ENCODE assay signal across 30 cellular contexts in genomic region chr4:62161446-62161845, GRCh38.
"Had no signal": no experiment of that assay in that cellular context is flagged by ENCODE, and none has a peak within 500 bp of the region (broad histone marks: within the 10 kb centered on the region; RNA-seq: fewer than 3 reads in every experiment).

No MANE protein-coding gene starts in this region.

- H3K27ac Mint-ChIP-seq: activated CD4-positive, alpha-beta memory T cell treated with anti-CD3 and anti-CD28 coated beads, Interleukin-2, amount 10 ng/mL, durations not matched to agents 7 days and 5 days; activated CD4-positive, alpha-beta T cell treated with anti-CD3 and anti-CD28 coated beads, Interleukin-2, amount 10 ng/mL, durations not matched to agents 7 days and 5 days; activated naive CD4-positive, alpha-beta T cell treated with anti-CD3 and anti-CD28 coated beads, Interleukin-2, amount 10 ng/mL, durations not matched to agents 7 days and 5 days; activated naive CD4-positive, alpha-beta T cell treated with anti-CD3 and anti-CD28 coated beads, Interleukin-2, amount 50 U/mL, for 72 hours; activated naive CD8-positive, alpha-beta T cell treated with anti-CD3 and anti-CD28 coated beads, Interleukin-2, amount 10 ng/mL, durations not matched to agents 7 days and 5 days; activated T-cell treated with anti-CD3 and anti-CD28 coated beads, Interleukin-2, amount 50 U/mL, for 24 hours; activated T-cell treated with anti-CD3 and anti-CD28 coated beads, Interleukin-2, amount 50 U/mL, for 72 hours; WTC11 had no signal

- H3K27me3 Mint-ChIP-seq: activated CD4-positive, alpha-beta memory T cell treated with anti-CD3 and anti-CD28 coated beads, Interleukin-2, amount 10 ng/mL, durations not matched to agents 7 days and 5 days; activated CD4-positive, alpha-beta T cell treated with anti-CD3 and anti-CD28 coated beads, Interleukin-2, amount 10 ng/mL, durations not matched to agents 7 days and 5 days; activated naive CD4-positive, alpha-beta T cell treated with anti-CD3 and anti-CD28 coated beads, Interleukin-2, amount 10 ng/mL, durations not matched to agents 7 days and 5 days; activated naive CD8-positive, alpha-beta T cell treated with anti-CD3 and anti-CD28 coated beads, Interleukin-2, amount 10 ng/mL, durations not matched to agents 7 days and 5 days; activated T-cell treated with anti-CD3 and anti-CD28 coated beads, Interleukin-2, amount 50 U/mL, for 24 hours had no signal

- H3K36me3 Mint-ChIP-seq: activated naive CD4-positive, alpha-beta T cell treated with anti-CD3 and anti-CD28 coated beads, Interleukin-2, amount 10 ng/mL, durations not matched to agents 7 days and 5 days; activated naive CD8-positive, alpha-beta T cell treated with anti-CD3 and anti-CD28 coated beads, Interleukin-2, amount 10 ng/mL, durations not matched to agents 7 days and 5 days had no signal

- H3K4me3 ChIP-seq: body of pancreas, cardiac muscle cell, colonic mucosa, heart left ventricle had no signal

- FAIRE-seq: endometrium, endothelial cell of umbilical vein, frontal cortex had no signal

- DNase-seq: activated CD4-positive, alpha-beta memory T cell treated with anti-CD3 and anti-CD28 coated beads, Interleukin-2, amount 10 ng/mL, durations not matched to agents 7 days and 5 days; activated CD4-positive, alpha-beta T cell treated with anti-CD3 and anti-CD28 coated beads for 1 hour; activated CD4-positive, alpha-beta T cell treated with anti-CD3 and anti-CD28 coated beads for 4 hours; activated CD4-positive, alpha-beta T cell treated with anti-CD3 and anti-CD28 coated beads, Interleukin-2, amount 10 ng/mL, durations not matched to agents 7 days and 5 days; activated CD4-positive, alpha-beta T cell treated with anti-CD3 and anti-CD28 coated beads, Interleukin-2, amount 50 U/mL, for 4 hours; activated CD8-positive, alpha-beta memory T cell treated with anti-CD3 and anti-CD28 coated beads, Interleukin-2, amount 50 U/mL, for 48 hours; activated gamma-delta T cell; activated naive CD4-positive, alpha-beta T cell; activated naive CD4-positive, alpha-beta T cell treated with anti-CD3 and anti-CD28 coated beads, Interleukin-2, amount 10 ng/mL, durations not matched to agents 7 days and 5 days; activated naive CD8-positive, alpha-beta T cell treated with anti-CD3 and anti-CD28 coated beads, Interleukin-2, amount 10 ng/mL, durations not matched to agents 7 days and 5 days; activated T-cell treated with anti-CD3 and anti-CD28 coated beads for 4 hours; activated T-cell treated with anti-CD3 and anti-CD28 coated beads, Interleukin-2, amount 50 U/mL, for 24 hours; activated T-cell treated with anti-CD3 and anti-CD28 coated beads, Interleukin-2, amount 50 U/mL, for 72 hours; amygdala; aorta; body of pancreas; central memory CD4-positive, alpha-beta T cell; cerebellar nuclear complex; colonic mucosa; effector CD8-positive, alpha-beta T cell; foreskin fibroblast; glutamatergic neuron; heart left ventricle; T-helper 2 cell had no signal

- H3K4me3 Mint-ChIP-seq: activated CD4-positive, alpha-beta memory T cell treated with anti-CD3 and anti-CD28 coated beads, Interleukin-2, amount 10 ng/mL, durations not matched to agents 7 days and 5 days; activated CD4-positive, alpha-beta T cell treated with anti-CD3 and anti-CD28 coated beads, Interleukin-2, amount 10 ng/mL, durations not matched to agents 7 days and 5 days; activated naive CD4-positive, alpha-beta T cell treated with anti-CD3 and anti-CD28 coated beads, Interleukin-2, amount 10 ng/mL, durations not matched to agents 7 days and 5 days; activated naive CD8-positive, alpha-beta T cell treated with anti-CD3 and anti-CD28 coated beads, Interleukin-2, amount 10 ng/mL, durations not matched to agents 7 days and 5 days; activated T-cell treated with anti-CD3 and anti-CD28 coated beads, Interleukin-2, amount 50 U/mL, for 24 hours; activated T-cell treated with anti-CD3 and anti-CD28 coated beads, Interleukin-2, amount 50 U/mL, for 72 hours; WTC11 had no signal

- H3K4me1 Mint-ChIP-seq: activated CD4-positive, alpha-beta memory T cell treated with anti-CD3 and anti-CD28 coated beads, Interleukin-2, amount 10 ng/mL, durations not matched to agents 7 days and 5 days; activated CD4-positive, alpha-beta T cell treated with anti-CD3 and anti-CD28 coated beads, Interleukin-2, amount 10 ng/mL, durations not matched to agents 7 days and 5 days; activated naive CD4-positive, alpha-beta T cell treated with anti-CD3 and anti-CD28 coated beads, Interleukin-2, amount 10 ng/mL, durations not matched to agents 7 days and 5 days; activated naive CD8-positive, alpha-beta T cell treated with anti-CD3 and anti-CD28 coated beads, Interleukin-2, amount 10 ng/mL, durations not matched to agents 7 days and 5 days had no signal

- H3K27me3 ChIP-seq: body of pancreas, cardiac muscle cell, colonic mucosa, heart left ventricle had no signal

- H3K36me3 ChIP-seq: cardiac muscle cell, colonic mucosa had no signal
